Comparison of ENCODE assay signal across 13 cellular contexts in genomic region chr2:36812196-36812595, GRCh38.
A peak's percentile ranks its signal among the peaks of the same experiment; 100 is the strongest.
DNase-seq lines count a peak whose midpoint lies in the region; ATAC-seq, FAIRE-seq and TF ChIP-seq lines count a peak whose summit lies in the region.
"Had no signal": no experiment of that assay in that cellular context is flagged by ENCODE, and none has a peak within 500 bp of the region (broad histone marks: within the 10 kb centered on the region; RNA-seq: fewer than 3 reads in every experiment).

No MANE protein-coding gene starts in this region.

- no peak overlapping the region for H3K27ac Mint-ChIP-seq in WTC11
- H3K27ac Mint-ChIP-seq: activated naive CD4-positive, alpha-beta T cell treated with anti-CD3 and anti-CD28 coated beads for 36 hours; CD8-positive, alpha-beta T cell had no signal

- no peaks in the 10 kb centered on the region for H3K27me3 ChIP-seq in BJ (ENCODE audit: control insufficient read depth, insufficient read depth, low read length)
- H3K27me3 ChIP-seq: neutrophil had no signal

- H3K9me3 Mint-ChIP-seq in WTC11 = peaks cover 13% of the 10 kb centered on the region
- H3K9me3 Mint-ChIP-seq: activated naive CD4-positive, alpha-beta T cell treated with anti-CD3 and anti-CD28 coated beads for 36 hours; CD8-positive, alpha-beta T cell had no signal

- H3K4me1 Mint-ChIP-seq in WTC11 = peaks cover 3% of the 10 kb centered on the region; the same call in 1 of the 2 replicates

- DNase-seq in BJ (ENCODE audit: low read depth) = no peak
- DNase-seq in HFF-Myc (ENCODE audit: extremely low read depth, low read depth) = no peak
- DNase-seq in WTC11 (ENCODE audit: low spot score) = peak; percentile 78
- DNase-seq in islet precursor cell = peak; percentile 60
- DNase-seq in NCI-H2107 (lab: John Stamatoyannopoulos, UW) = no peak
- DNase-seq in D721Med (ENCODE audit: insufficient read length, low spot score) = no peak
- DNase-seq: activated naive CD4-positive, alpha-beta T cell treated with anti-CD3 and anti-CD28 coated beads for 36 hours; effector CD8-positive, alpha-beta T cell; NCI-H1417 treated with DMSO at 0.1 percent for 48 hours had no signal

- TF ChIP-seq CTCF in BJ (IDR thresholded peaks at IDR 0.05; ENCODE audit: insufficient read depth, low read depth, low read length) = peak; percentile 13; the same call in 1 of the 2 replicates
- TF ChIP-seq CTCF in HFF-Myc (IDR thresholded peaks at IDR 0.05; ENCODE audit: low read depth, low read length, missing control alignments) = peak; percentile 43
- TF ChIP-seq CTCF in WTC11 (IDR thresholded peaks at IDR 0.05) = no peak; the same call in 1 of the 2 replicates
- no peak for TF ChIP-seq CTCF in D721Med (IDR thresholded peaks at IDR 0.05; ENCODE audit: insufficient read depth, missing control alignments)

- H3K4me3 ChIP-seq in BJ (ENCODE audit: low read depth, low read length) = no peak overlapping the region
- no peak overlapping the region for H3K4me3 ChIP-seq in HFF-Myc (replicated peaks; ENCODE audit: low read depth, low read length)

- FAIRE-seq in D721Med (lab: Jason Lieb, UNC) = no peak

- H3K36me3 Mint-ChIP-seq in WTC11 = no peaks in the 10 kb centered on the region
- H3K36me3 Mint-ChIP-seq: CD8-positive, alpha-beta T cell had no signal

- no peak overlapping the region for H3K4me3 Mint-ChIP-seq in WTC11
- H3K4me3 Mint-ChIP-seq: activated naive CD4-positive, alpha-beta T cell treated with anti-CD3 and anti-CD28 coated beads for 36 hours; CD8-positive, alpha-beta T cell had no signal

- ATAC-seq in WTC11 (peak; percentile 99), GM18858 (IDR thresholded peaks at IDR 0.05; ENCODE audit: unreplicated experiment) (no peak), GM18520 (IDR thresholded peaks at IDR 0.05; ENCODE audit: unreplicated experiment) (no peak)
- ATAC-seq: CD8-positive, alpha-beta T cell had no signal

- CTCF ChIA-PET in BJ (lab: Yijun Ruan, JAX) = interaction anchor here (0.7 kb wide), 2 partner anchors 11 to 36 kb away, joined by 3 read pairs; no protein-coding TSS in a partner anchor
- CTCF ChIA-PET in WTC11 (lab: Charles Lee) = interaction anchor here (0.9 to 2.9 kb wide), 8 partner anchors 9 to 214 kb away, joined by 3 to 13 read pairs (median 6); no protein-coding TSS in a partner anchor

- H3K36me3 ChIP-seq in BJ (ENCODE audit: control insufficient read depth, insufficient read depth, low read length) = no peaks in the 10 kb centered on the region
- H3K36me3 ChIP-seq: neutrophil had no signal

- H3K27me3 Mint-ChIP-seq in WTC11 (ENCODE audit: low read depth) = peaks cover 2% of the 10 kb centered on the region; the same call in 1 of the 2 replicates

- POLR2A ChIA-PET in BJ (lab: Charles Lee) = no interaction called here
- POLR2A ChIA-PET in WTC11 (lab: Charles Lee) = interaction anchor here (0.7 kb wide), 1 partner anchor 408 kb away, joined by 4 read pairs; no protein-coding TSS in a partner anchor

TF ChIP-seq in WTC11, 78 proteins besides CTCF, POLR2A, EP300 and RAD21:
- no peak for TF ChIP-seq USF2 (CRISPR knock-in tag; IDR thresholded peaks at IDR 0.05)
- TF ChIP-seq TEAD1 (CRISPR knock-in tag; IDR thresholded peaks at IDR 0.05) = no peak
- TF ChIP-seq ZNF219 (CRISPR knock-in tag; IDR thresholded peaks at IDR 0.05; ENCODE audit: borderline replicate concordance) = no peak
- no peak for TF ChIP-seq NR1H2 (CRISPR knock-in tag; IDR thresholded peaks at IDR 0.05)
- no peak for TF ChIP-seq IRF2 (CRISPR knock-in tag; IDR thresholded peaks at IDR 0.05; ENCODE audit: borderline replicate concordance, low read depth)
- TF ChIP-seq ATF1 (CRISPR knock-in tag; IDR thresholded peaks at IDR 0.05) = no peak
- TF ChIP-seq ARID4B (CRISPR knock-in tag; IDR thresholded peaks at IDR 0.05; ENCODE audit: borderline replicate concordance) = no peak
- TF ChIP-seq ZNF121 (CRISPR knock-in tag; IDR thresholded peaks at IDR 0.05) = no peak
- TF ChIP-seq MYBL2 (CRISPR knock-in tag; IDR thresholded peaks at IDR 0.05) = no peak

Comparison
In these comparisons a context has a peak if more than half of its experiments do, and no peak if none do; other contexts are left out.
1. DNase-seq: peak in WTC11 (single experiment) and islet precursor cell (single experiment); none in BJ (single experiment), HFF-Myc (single experiment), NCI-H2107 (single experiment) and D721Med (single experiment).
2. CTCF ChIP-seq: peak in BJ (single experiment) and HFF-Myc (single experiment); none in WTC11 (single experiment) and D721Med (single experiment).